8 cellular contexts compared by ENCODE assay signal in genomic region chr1:155139895-155140629, GRCh38. TPM values are rescaled to one million over a fixed set of nuclear protein-coding genes. Genes with fewer than 3 reads are reported as not detected.
DNase-seq lines count a peak whose midpoint lies in the region; ATAC-seq and TF ChIP-seq lines count a peak whose summit lies in the region.

Gene DPM3 (minus strand): TSS chr1:155140531. CDS start chr1:155140240, 291 bp downstream.

- peaks cover 17% of the 10 kb centered on the region for H3K36me3 Mint-ChIP-seq in T-helper 1 cell treated with Interleukin-12 subunit alpha and Interleukin-12 subunit beta and Interleukin-4 antibody, amounts not matched to agents 30 μg/mL and 1 μg/mL, for 36 hours (ENCODE audit: low read depth)
- H3K36me3 Mint-ChIP-seq in progenitor cell of endocrine pancreas (ENCODE audit: insufficient read depth): peaks cover 1% of the 10 kb centered on the region

- TF ChIP-seq CTCF in GM06990 (IDR thresholded peaks at IDR 0.05; ENCODE audit: insufficient read depth, low read length, poor library complexity, severe bottlenecking) (no peak), adrenal gland (IDR thresholded peaks at IDR 0.05) (peak in 1 of 6 experiments; percentile 11), heart right ventricle (IDR thresholded peaks at IDR 0.05) (peak in 1 of 9 donors; percentile 6), progenitor cell of endocrine pancreas (IDR thresholded peaks at IDR 0.05; ENCODE audit: unreplicated experiment) (no peak), upper lobe of right lung (IDR thresholded peaks at IDR 0.05) (no peak)

- H3K36me3 ChIP-seq in GM06990 (ENCODE audit: control insufficient read depth, insufficient read depth, low read length): peaks cover 9% of the 10 kb centered on the region
- no peaks in the 10 kb centered on the region for H3K36me3 ChIP-seq in adrenal gland (replicated peaks in 1 of 2)
- peaks cover 0 to 22% (median 0%) of the 10 kb centered on the region in 9 donors for H3K36me3 ChIP-seq in heart right ventricle
- peaks cover 15% of the 10 kb centered on the region for H3K36me3 ChIP-seq in upper lobe of right lung

- WGBS in adrenal gland, 4 donors: 0 to 1% (median 0%) methylated on average over 31 to 42 of the region's 42 CpGs
- WGBS in heart right ventricle, 2 donors: 0 to 1% methylated on average over 42 of the region's 42 CpGs

- peak within 1 kb of the TSS; percentile 99 for H3K4me3 Mint-ChIP-seq in T-helper 1 cell treated with Interleukin-12 subunit alpha and Interleukin-12 subunit beta and Interleukin-4 antibody, amounts not matched to agents 30 μg/mL and 1 μg/mL, for 36 hours
- peak within 1 kb of the TSS; percentile 97 for H3K4me3 Mint-ChIP-seq in progenitor cell of endocrine pancreas (ENCODE audit: low read depth)

- peak; percentile 69 for ATAC-seq in HG02642 (IDR thresholded peaks at IDR 0.05; ENCODE audit: poor library complexity, unreplicated experiment)
- peak; percentile 65 to 84 (median 78) for ATAC-seq in heart right ventricle
- peak; percentile 82 for ATAC-seq in upper lobe of right lung

- peaks cover 30% of the 10 kb centered on the region for H3K4me1 Mint-ChIP-seq in T-helper 1 cell treated with Interleukin-12 subunit alpha and Interleukin-12 subunit beta and Interleukin-4 antibody, amounts not matched to agents 30 μg/mL and 1 μg/mL, for 36 hours (ENCODE audit: low read depth)
- H3K4me1 Mint-ChIP-seq in progenitor cell of endocrine pancreas (ENCODE audit: low read depth): peaks cover 16% of the 10 kb centered on the region

- H3K9me3 ChIP-seq in adrenal gland (replicated peaks in 1 of 3) (no peaks in the 10 kb centered on the region), heart right ventricle (no peaks in the 10 kb centered on the region), upper lobe of right lung (no peaks in the 10 kb centered on the region)

- H3K4me1 ChIP-seq in adrenal gland (replicated peaks in 1 of 2) (peaks cover 20 to 26% of the 10 kb centered on the region in 2 donors), heart right ventricle (peaks cover 4 to 46% (median 32%) of the 10 kb centered on the region in 9 donors), upper lobe of right lung (peaks cover 29% of the 10 kb centered on the region)

- H3K9me3 Mint-ChIP-seq in T-helper 1 cell treated with Interleukin-12 subunit alpha and Interleukin-12 subunit beta and Interleukin-4 antibody, amounts not matched to agents 30 μg/mL and 1 μg/mL, for 36 hours: no peaks in the 10 kb centered on the region
- H3K9me3 Mint-ChIP-seq in progenitor cell of endocrine pancreas (ENCODE audit: low read depth): no peaks in the 10 kb centered on the region

- intact Hi-C loops in adrenal gland (cut with DNase I): no loop called here
- intact Hi-C loops in heart right ventricle (cut with DNase I): loop anchor here in 2 of 10 donors (5.0 kb wide), 2 partner anchors 32 to 53 kb away; partner anchors contain the start of genes KRTCAP2 (in 1 of the 2) and TRIM46 (in 1 of the 2)
- intact Hi-C loops in upper lobe of right lung (cut with DNase I): no loop called here

- no peaks in the 10 kb centered on the region for H3K27me3 ChIP-seq in GM06990 (replicated peaks; ENCODE audit: control insufficient read depth, insufficient read depth, low read length)
- H3K27me3 ChIP-seq in adrenal gland: no peaks in the 10 kb centered on the region
- no peaks in the 10 kb centered on the region for H3K27me3 ChIP-seq in heart right ventricle
- H3K27me3 ChIP-seq in upper lobe of right lung: no peaks in the 10 kb centered on the region

- H3K27ac ChIP-seq in adrenal gland: peak within 1 kb of the TSS; percentile 71 to 95 (median 94)
- peak within 1 kb of the TSS; percentile 66 to 96 (median 92) for H3K27ac ChIP-seq in heart right ventricle
- peak within 1 kb of the TSS; percentile 88 for H3K27ac ChIP-seq in upper lobe of right lung

- H3K27me3 Mint-ChIP-seq in T-helper 1 cell treated with Interleukin-12 subunit alpha and Interleukin-12 subunit beta and Interleukin-4 antibody, amounts not matched to agents 30 μg/mL and 1 μg/mL, for 36 hours (ENCODE audit: low read depth): no peaks in the 10 kb centered on the region
- peaks cover 14% of the 10 kb centered on the region for H3K27me3 Mint-ChIP-seq in progenitor cell of endocrine pancreas

- H3K4me3 ChIP-seq in GM06990 (replicated peaks; ENCODE audit: low read depth, low read length) (peak within 1 kb of the TSS; percentile 84), adrenal gland (peak within 1 kb of the TSS; percentile 44 to 87 (median 64)), heart right ventricle (peak within 1 kb of the TSS; percentile 52 to 95 (median 84)), upper lobe of right lung (peak within 1 kb of the TSS; percentile 76)

- peak; percentile 27 to 65 for TF ChIP-seq POLR2A in adrenal gland (IDR thresholded peaks at IDR 0.05)

- H3K27ac Mint-ChIP-seq in T-helper 1 cell treated with Interleukin-12 subunit alpha and Interleukin-12 subunit beta and Interleukin-4 antibody, amounts not matched to agents 30 μg/mL and 1 μg/mL, for 36 hours: peak within 1 kb of the TSS; percentile 92
- H3K27ac Mint-ChIP-seq in progenitor cell of endocrine pancreas: peak within 1 kb of the TSS; percentile 95

- DNase-seq in GM06990 (ENCODE audit: extremely low read depth, insufficient read length) (peak; percentile 82), NCI-H146 treated with DMSO at 0.1 percent for 48 hours (lab: John Stamatoyannopoulos, UW; ENCODE audit: unreplicated experiment) (peak; percentile 60), adrenal gland (peak; percentile 86 to 94 (median 90)), heart right ventricle (peak; percentile 90 to 92), progenitor cell of endocrine pancreas (ENCODE audit: low spot score, unreplicated experiment) (peak; percentile 66), upper lobe of right lung (peak; percentile 96)

RNA-seq across cellular contexts. Expression of gene DPM3, which starts in this region (rescaled TPM):
- total RNA-seq in adrenal gland: 100 to 1,000 TPM; 136 to 192 (median 163) TPM
- polyA plus RNA-seq in adrenal gland: 1,000 to 10,000 TPM in 2 of 3 donors, 1 to 10 TPM in 1; 6.8 to 1,427 (median 1,371) TPM
- total RNA-seq in heart right ventricle: 10 to 100 TPM; 48.2 to 70.9 (median 53.4) TPM
- polyA plus RNA-seq in heart right ventricle: 100 to 1,000 TPM; 144 to 304 TPM
- 45.6 and 49.3 TPM in 2 replicates for total RNA-seq in progenitor cell of endocrine pancreas
- 71.1 TPM for total RNA-seq in upper lobe of right lung

Comparison
In these comparisons a context has a peak if more than half of its experiments do, and no peak if none do; other contexts are left out.
1. Peak in every context shown above with its lines: DNase-seq, ATAC-seq, H3K4me3 ChIP-seq and H3K27ac ChIP-seq.